8 cellular contexts compared by ENCODE assay signal in genomic region chr12:51238037-51238509, GRCh38. TPM values are rescaled to one million over a fixed set of nuclear protein-coding genes. Genes with fewer than 3 reads are reported as not detected.
A peak's percentile ranks its signal among the peaks of the same experiment; 100 is the strongest.
DNase-seq lines count a peak whose midpoint lies in the region; ATAC-seq, FAIRE-seq and TF ChIP-seq lines count a peak whose summit lies in the region.

No MANE protein-coding gene starts in this region.

- dilution Hi-C loops in keratinocyte (cut with MboI; ENCODE audit: extremely low pct_ligation_motif_present, low sequenced_read_pairs): no loop called here

- H3K9me3 Mint-ChIP-seq in activated T-helper 2 cell treated with anti-CD3 and anti-CD28 coated beads, Interferon-gamma antibody, Interleukin-2, Interleukin-4, amounts not matched to agents 10 μg/mL and 5 μg/mL and 100 μg/mL, durations not matched to agents 14 hours and 24 hours and 36 hours: no peaks in the 10 kb centered on the region

- H3K9me1 ChIP-seq in keratinocyte (ENCODE audit: control insufficient read depth, extremely low read depth, insufficient read depth, low read length): peaks cover 4% of the 10 kb centered on the region

- peak overlapping the region; percentile 66 to 99 (median 99) for H3K4me3 ChIP-seq in keratinocyte (ENCODE audit: control insufficient read depth in 2 of 3, extremely low read depth in 1 of 3, insufficient read depth in 2 of 3, low read depth in 1 of 3, low read length in 3 of 3)

- H3K27me3 Mint-ChIP-seq in activated T-helper 2 cell treated with anti-CD3 and anti-CD28 coated beads, Interferon-gamma antibody, Interleukin-2, Interleukin-4, amounts not matched to agents 10 μg/mL and 5 μg/mL and 100 μg/mL, durations not matched to agents 14 hours and 24 hours and 36 hours (ENCODE audit: low read depth): peaks cover 5% of the 10 kb centered on the region

- DNase-seq in NCI-H748 (lab: John Stamatoyannopoulos, UW; ENCODE audit: unreplicated experiment) (peak; percentile 69), NCI-H748 treated with DMSO at 0.1 percent for 48 hours (lab: John Stamatoyannopoulos, UW) (no peak), keratinocyte (ENCODE audit: low read depth, low spot score) (no peak), substantia nigra (lab: John Stamatoyannopoulos, UW) (no peak), islet precursor cell (no peak), activated gamma-delta T cell treated with Interleukin-2 at 50 U/mL for 16 hours (no peak)
- no peak for DNase-seq in activated T-helper 2 cell treated with anti-CD3 and anti-CD28 coated beads, Interferon-gamma antibody, Interleukin-2, Interleukin-4, amounts not matched to agents 10 μg/mL and 5 μg/mL and 100 μg/mL, durations not matched to agents 14 hours and 24 hours and 36 hours (ENCODE audit: low spot score)

- peaks cover 20% of the 10 kb centered on the region for H3K4me1 ChIP-seq in keratinocyte (ENCODE audit: control insufficient read depth, extremely low read depth, insufficient read depth, low read length)

- H3K9ac ChIP-seq in keratinocyte (ENCODE audit: control insufficient read depth, extremely low read depth, insufficient read depth, low read length): peak overlapping the region; percentile 72

- peaks cover 6% of the 10 kb centered on the region for H4K20me1 ChIP-seq in keratinocyte (ENCODE audit: control insufficient read depth, extremely low read depth, insufficient read depth, low read length)

- H3K27ac Mint-ChIP-seq in activated T-helper 2 cell treated with anti-CD3 and anti-CD28 coated beads, Interferon-gamma antibody, Interleukin-2, Interleukin-4, amounts not matched to agents 10 μg/mL and 5 μg/mL and 100 μg/mL, durations not matched to agents 14 hours and 24 hours and 36 hours: peak overlapping the region; percentile 100

- H3K27me3 ChIP-seq in keratinocyte (ENCODE audit: control insufficient read depth, extremely low read depth, insufficient read depth, low read length): no peaks in the 10 kb centered on the region

- no peak for FAIRE-seq in keratinocyte (lab: Jason Lieb, UNC)

- H3K36me3 Mint-ChIP-seq in activated T-helper 2 cell treated with anti-CD3 and anti-CD28 coated beads, Interferon-gamma antibody, Interleukin-2, Interleukin-4, amounts not matched to agents 10 μg/mL and 5 μg/mL and 100 μg/mL, durations not matched to agents 14 hours and 24 hours and 36 hours (ENCODE audit: low read depth): peaks cover 37% of the 10 kb centered on the region

- peak; percentile 11 for ATAC-seq in HG03432 (IDR thresholded peaks at IDR 0.05; ENCODE audit: unreplicated experiment)

- H3K4me2 ChIP-seq in keratinocyte (ENCODE audit: control insufficient read depth, extremely low read depth, insufficient read depth, low read depth, low read length): peak overlapping the region; percentile 99

- peak overlapping the region; percentile 93 for H3K4me3 Mint-ChIP-seq in activated T-helper 2 cell treated with anti-CD3 and anti-CD28 coated beads, Interferon-gamma antibody, Interleukin-2, Interleukin-4, amounts not matched to agents 10 μg/mL and 5 μg/mL and 100 μg/mL, durations not matched to agents 14 hours and 24 hours and 36 hours (ENCODE audit: low read depth)

- H2AFZ ChIP-seq in keratinocyte (ENCODE audit: control insufficient read depth, low read length): peak overlapping the region; percentile 97

- H3K36me3 ChIP-seq in keratinocyte (ENCODE audit: control insufficient read depth in 2 of 2, extremely low read depth in 1 of 2, insufficient read depth in 2 of 2, low read length in 2 of 2): peaks cover 14 to 26% of the 10 kb centered on the region in 2 experiments

- intact Hi-C loops in activated T-helper 2 cell treated with anti-CD3 and anti-CD28 coated beads, Interferon-gamma antibody, Interleukin-2, Interleukin-4, amounts not matched to agents 10 μg/mL and 5 μg/mL and 100 μg/mL, durations not matched to agents 14 hours and 24 hours and 36 hours (cut with micrococcal nuclease): loop anchor here (1.0 to 5.0 kb wide), 2 partner anchors 20 to 66 kb away; partner anchors contain the start of genes POU6F1 and TFCP2

- TF ChIP-seq CTCF in keratinocyte (optimal IDR thresholded peaks at IDR 0.05 in 1 of 3, IDR thresholded peaks at IDR 0.05 in 1 of 3, conservative IDR thresholded peaks at IDR 0.05 in 1 of 3; ENCODE audit: extremely low read depth in 1 of 3, insufficient read depth in 2 of 3, low read length in 3 of 3): no peak

- no peaks in the 10 kb centered on the region for H3K9me3 ChIP-seq in keratinocyte (ENCODE audit: control insufficient read depth, low read depth, low read length)

- H3K27ac ChIP-seq in keratinocyte (ENCODE audit: control insufficient read depth, insufficient read depth, low read length) (peak overlapping the region; percentile 46), substantia nigra (ENCODE audit: low read depth, low read length, poor library complexity, severe bottlenecking) (peak overlapping the region; percentile 68)

- H3K4me1 Mint-ChIP-seq in activated T-helper 2 cell treated with anti-CD3 and anti-CD28 coated beads, Interferon-gamma antibody, Interleukin-2, Interleukin-4, amounts not matched to agents 10 μg/mL and 5 μg/mL and 100 μg/mL, durations not matched to agents 14 hours and 24 hours and 36 hours (ENCODE audit: low read depth): peaks cover 30% of the 10 kb centered on the region

- peaks cover 23% of the 10 kb centered on the region for H3K79me2 ChIP-seq in keratinocyte (ENCODE audit: control insufficient read depth, insufficient read depth, low read length)

RNA-seq across cellular contexts. Expression of gene DAZAP2, which starts 0.6 kb away (rescaled TPM):
- total RNA-seq in activated T-helper 2 cell treated with anti-CD3 and anti-CD28 coated beads, Interferon-gamma antibody, Interleukin-2, Interleukin-4, amounts not matched to agents 10 μg/mL and 5 μg/mL and 100 μg/mL, durations not matched to agents 14 hours and 24 hours and 36 hours: 151 and 152 TPM in 2 replicates
- polyA plus RNA-seq in keratinocyte: 199 to 239 TPM (median 232 TPM) in 3 replicates
- 46.6 TPM for polyA plus RNA-seq in keratinocyte (2011; ENCODE audit: low read depth)
- polyA plus RNA-seq in keratinocyte (2011; cell fraction: cytosol; rRNA removed): 200 TPM in 2 replicates
- polyA plus RNA-seq in keratinocyte (2011; cell fraction: nucleus; rRNA removed): 123 and 139 TPM in 2 replicates
- 142 and 183 TPM in 2 replicates for polyA plus RNA-seq in keratinocyte (2012; ENCODE audit: low replicate concordance)
- polyA minus RNA-seq in keratinocyte: 220 to 398 TPM (median 296 TPM) in 3 replicates
- polyA minus RNA-seq in keratinocyte (2011; cell fraction: cytosol; rRNA and poly(A)+ RNA removed): 102 TPM
- polyA minus RNA-seq in keratinocyte (2011; cell fraction: nucleus; rRNA and poly(A)+ RNA removed): 40.1 and 49.1 TPM in 2 replicates

RNA-seq across cellular contexts. Expression of gene POU6F1, which starts 20.2 kb away (rescaled TPM):
- total RNA-seq in activated T-helper 2 cell treated with anti-CD3 and anti-CD28 coated beads, Interferon-gamma antibody, Interleukin-2, Interleukin-4, amounts not matched to agents 10 μg/mL and 5 μg/mL and 100 μg/mL, durations not matched to agents 14 hours and 24 hours and 36 hours: 4.9 and 5.5 TPM in 2 replicates
- polyA plus RNA-seq in keratinocyte: 0.29 to 0.45 TPM (median 0.42 TPM) in 3 replicates
- 0.32 TPM for polyA plus RNA-seq in keratinocyte (2011; ENCODE audit: low read depth)
- 0.23 and 0.55 TPM in 2 replicates for polyA plus RNA-seq in keratinocyte (2011; cell fraction: cytosol; rRNA removed)
- 1.6 and 1.9 TPM in 2 replicates for polyA plus RNA-seq in keratinocyte (2011; cell fraction: nucleus; rRNA removed)
- polyA plus RNA-seq in keratinocyte (2012; ENCODE audit: low replicate concordance): 0.49 and 1.8 TPM in 2 replicates
- polyA minus RNA-seq in keratinocyte: 0.13 to 0.98 TPM (median 0.16 TPM) in 3 replicates
- polyA minus RNA-seq in keratinocyte (2011; cell fraction: cytosol; rRNA and poly(A)+ RNA removed): 3.1 TPM
- polyA minus RNA-seq in keratinocyte (2011; cell fraction: nucleus; rRNA and poly(A)+ RNA removed): 0.95 and 1.7 TPM in 2 replicates

RNA-seq across cellular contexts. Expression of gene SMAGP, which starts 32.1 kb away (rescaled TPM):
- 0.44 TPM in 1 of 2 replicates, not detected in the other for total RNA-seq in activated T-helper 2 cell treated with anti-CD3 and anti-CD28 coated beads, Interferon-gamma antibody, Interleukin-2, Interleukin-4, amounts not matched to agents 10 μg/mL and 5 μg/mL and 100 μg/mL, durations not matched to agents 14 hours and 24 hours and 36 hours
- 42.9 to 63.3 TPM (median 52.1 TPM) in 3 replicates for polyA plus RNA-seq in keratinocyte
- polyA plus RNA-seq in keratinocyte (2011; ENCODE audit: low read depth): 19.0 TPM
- 62.2 and 69.4 TPM in 2 replicates for polyA plus RNA-seq in keratinocyte (2011; cell fraction: cytosol; rRNA removed)
- polyA plus RNA-seq in keratinocyte (2011; cell fraction: nucleus; rRNA removed): 47.6 and 53.1 TPM in 2 replicates
- 36.6 and 45.5 TPM in 2 replicates for polyA plus RNA-seq in keratinocyte (2012; ENCODE audit: low replicate concordance)
- 29.1 to 66.6 TPM (median 34.8 TPM) in 3 replicates for polyA minus RNA-seq in keratinocyte
- 26.3 TPM for polyA minus RNA-seq in keratinocyte (2011; cell fraction: cytosol; rRNA and poly(A)+ RNA removed)
- 7.5 and 15.5 TPM in 2 replicates for polyA minus RNA-seq in keratinocyte (2011; cell fraction: nucleus; rRNA and poly(A)+ RNA removed)
